Comparison of ENCODE assay signal across 8 cellular contexts in genomic region chr11:134592391-134592990, GRCh38.
DNase-seq lines count a peak whose midpoint lies in the region; ATAC-seq, FAIRE-seq and TF ChIP-seq lines count a peak whose summit lies in the region.

No MANE protein-coding gene starts in this region.

- no peaks in the 10 kb centered on the region for H3K36me3 Mint-ChIP-seq in CD4-positive, alpha-beta T cell (ENCODE audit: low read depth)
- no peaks in the 10 kb centered on the region for H3K36me3 Mint-ChIP-seq in neural crest cell (ENCODE audit: low read depth)

- no peak overlapping the region for H3K27ac ChIP-seq in CD4-positive, alpha-beta T cell (ENCODE audit: low read depth, low read length)
- H3K27ac ChIP-seq in OCI-LY3 (ENCODE audit: low read length) (no peak overlapping the region), K562 (ENCODE audit: extremely low read depth, low read depth, low read length) (no peak overlapping the region), dorsolateral prefrontal cortex (no peak overlapping the region), tibial nerve (no peak overlapping the region)

- no peak overlapping the region for H3K4me3 Mint-ChIP-seq in CD4-positive, alpha-beta T cell
- H3K4me3 Mint-ChIP-seq in neural crest cell: no peak overlapping the region

- H3K4me3 ChIP-seq in OCI-LY3 (ENCODE audit: low read length): no peak overlapping the region
- H3K4me3 ChIP-seq in K562: no peak overlapping the region
- no peak overlapping the region for H3K4me3 ChIP-seq in dorsolateral prefrontal cortex
- H3K4me3 ChIP-seq in tibial nerve: no peak overlapping the region

- H3K9me1 ChIP-seq in K562 (ENCODE audit: control insufficient read depth, insufficient read depth, low read length): no peaks in the 10 kb centered on the region

- peaks cover 14% of the 10 kb centered on the region for H3K4me1 ChIP-seq in OCI-LY3 (ENCODE audit: low read length)
- no peaks in the 10 kb centered on the region for H3K4me1 ChIP-seq in K562 (replicated peaks in 1 of 2; ENCODE audit: control insufficient read depth in 2 of 2, insufficient read depth in 2 of 2, low read length in 2 of 2)
- no peaks in the 10 kb centered on the region for H3K4me1 ChIP-seq in tibial nerve

- POLR2A ChIA-PET in CD4-positive, alpha-beta T cell (lab: Charles Lee): no interaction called here
- POLR2A ChIA-PET in K562 (lab: Yijun Ruan, JAX): no interaction called here

- TF ChIP-seq RAD21 in K562 (CRISPR knock-in tag; conservative IDR thresholded peaks at IDR 0.05 in 1 of 2, IDR thresholded peaks at IDR 0.05 in 1 of 2): peak in 1 of 2 experiments; percentile 58; a peak in 3 of 4 replicates

- H3K79me2 ChIP-seq in OCI-LY3 (ENCODE audit: low read length) (no peaks in the 10 kb centered on the region), K562 (ENCODE audit: control insufficient read depth, insufficient read depth, low read length) (no peaks in the 10 kb centered on the region)

- no peaks in the 10 kb centered on the region for H3K27me3 ChIP-seq in CD4-positive, alpha-beta T cell (ENCODE audit: control insufficient read depth, insufficient read depth, low read length)
- H3K27me3 ChIP-seq in OCI-LY3 (ENCODE audit: low read depth, low read length): peaks cover 33% of the 10 kb centered on the region
- H3K27me3 ChIP-seq in K562 (ENCODE audit: control insufficient read depth in 2 of 2, insufficient read depth in 2 of 2, low read length in 2 of 2): no peaks in the 10 kb centered on the region; a peak in 1 of 5 replicates
- no peaks in the 10 kb centered on the region for H3K27me3 ChIP-seq in dorsolateral prefrontal cortex
- no peaks in the 10 kb centered on the region for H3K27me3 ChIP-seq in tibial nerve

- TF ChIP-seq POLR2A in K562 (conservative IDR thresholded peaks at IDR 0.05) (no peak), tibial nerve (IDR thresholded peaks at IDR 0.05) (no peak)

- H3K4me1 Mint-ChIP-seq in CD4-positive, alpha-beta T cell (ENCODE audit: low read depth): no peaks in the 10 kb centered on the region
- no peaks in the 10 kb centered on the region for H3K4me1 Mint-ChIP-seq in neural crest cell

- H3K9ac ChIP-seq in OCI-LY3 (ENCODE audit: low read length) (no peak overlapping the region), K562 (ENCODE audit: insufficient read depth in 1 of 2, low read depth in 2 of 2, low read length in 2 of 2) (no peak overlapping the region)

- H3K9me3 Mint-ChIP-seq in CD4-positive, alpha-beta T cell: no peaks in the 10 kb centered on the region
- H3K9me3 Mint-ChIP-seq in neural crest cell: no peaks in the 10 kb centered on the region

- no peaks in the 10 kb centered on the region for H4K20me1 ChIP-seq in OCI-LY3 (ENCODE audit: insufficient read depth, low read length)
- H4K20me1 ChIP-seq in K562 (replicated peaks; ENCODE audit: control insufficient read depth, insufficient read depth, low read length): no peaks in the 10 kb centered on the region

- no peak overlapping the region for H3K4me2 ChIP-seq in OCI-LY3 (ENCODE audit: low read length)
- H3K4me2 ChIP-seq in K562 (ENCODE audit: insufficient read depth, low read length): no peak overlapping the region

- no peaks in the 10 kb centered on the region for H3K9me3 ChIP-seq in CD4-positive, alpha-beta T cell (ENCODE audit: control insufficient read depth, low read length)
- H3K9me3 ChIP-seq in OCI-LY3 (ENCODE audit: insufficient read depth, low read length) (peaks cover 4% of the 10 kb centered on the region; the same call in 1 of the 2 replicates), K562 (replicated peaks; ENCODE audit: control insufficient read depth, insufficient read depth, low read depth, low read length) (no peaks in the 10 kb centered on the region), tibial nerve (no peaks in the 10 kb centered on the region)

- BruUV-seq in K562 (replicated peaks; lab: Mats Ljungman, UMichigan): no TSS peak

- peak; percentile 79 for FAIRE-seq in K562 (lab: Jason Lieb, UNC)

- TF ChIP-seq EP300 in K562 (IDR thresholded peaks at IDR 0.05; ENCODE audit: low read length) (no peak), tibial nerve (IDR thresholded peaks at IDR 0.05) (no peak)

- H3K36me3 ChIP-seq in OCI-LY3 (replicated peaks; ENCODE audit: low read depth, low read length) (no peaks in the 10 kb centered on the region), K562 (ENCODE audit: control insufficient read depth, insufficient read depth, low read length) (no peaks in the 10 kb centered on the region), tibial nerve (no peaks in the 10 kb centered on the region)

- no peak for ATAC-seq in CD4-positive, alpha-beta T cell (ENCODE audit: poor library complexity)
- peak; percentile 58 for ATAC-seq in GM21528 (IDR thresholded peaks at IDR 0.05; ENCODE audit: low FRiP score, unreplicated experiment)
- peak; percentile 90 for ATAC-seq in K562

- H3K27ac Mint-ChIP-seq in CD4-positive, alpha-beta T cell: no peak overlapping the region
- no peak overlapping the region for H3K27ac Mint-ChIP-seq in neural crest cell (ENCODE audit: unreplicated experiment)

- no peak overlapping the region for H2AFZ ChIP-seq in OCI-LY3 (ENCODE audit: low read depth, low read length)
- no peak overlapping the region for H2AFZ ChIP-seq in K562 (ENCODE audit: low read depth, low read length)

- H3K27me3 Mint-ChIP-seq in CD4-positive, alpha-beta T cell: peaks cover 39% of the 10 kb centered on the region
- H3K27me3 Mint-ChIP-seq in neural crest cell (ENCODE audit: low read depth): peaks cover 21% of the 10 kb centered on the region

- DNase-seq in CD4-positive, alpha-beta T cell: peak in 6 of 10 experiments; percentile 4 to 23 (median 12)
- DNase-seq in K562 (ENCODE audit: extremely low read depth in 1 of 4, low spot score in 3 of 4): peak; percentile 38 to 62 (median 42)
- DNase-seq in neural crest cell (ENCODE audit: low read depth, low spot score): peak; percentile 71
- no peak for DNase-seq in dorsolateral prefrontal cortex
- DNase-seq in tibial nerve (ENCODE audit: low spot score in 2 of 2): no peak
- no peak for DNase-seq in NCI-H510A (lab: John Stamatoyannopoulos, UW)

- CTCF ChIA-PET in CD4-positive, alpha-beta T cell (lab: Charles Lee): no interaction called here
- CTCF ChIA-PET in K562 (lab: Yijun Ruan, JAX; ENCODE audit: low intra/inter-chr PET ratio): no interaction called here

- in situ Hi-C loops in K562 (cut with MboI): no loop called here

- peak; percentile 51 for TF ChIP-seq CTCF in CD4-positive, alpha-beta T cell (IDR thresholded peaks at IDR 0.05)
- peak; percentile 79 for TF ChIP-seq CTCF in OCI-LY3 (IDR thresholded peaks at IDR 0.05; ENCODE audit: low read depth, low read length)
- peak; percentile 58 to 68 (median 65) for TF ChIP-seq CTCF in K562 (IDR thresholded peaks at IDR 0.05 in 2 of 3, conservative IDR thresholded peaks at IDR 0.05 in 1 of 3; ENCODE audit: insufficient read depth in 2 of 3, low read depth in 1 of 3, low read length in 3 of 3)
- peak; percentile 74 for TF ChIP-seq CTCF in neural crest cell (conservative IDR thresholded peaks at IDR 0.05)
- TF ChIP-seq CTCF in dorsolateral prefrontal cortex (IDR thresholded peaks at IDR 0.05 in 54 of 56, conservative IDR thresholded peaks at IDR 0.05 in 2 of 56; ENCODE audit: low read depth in 1 of 56, partially characterized antibody in 56 of 56): peak in 7 of 56 donors; percentile 10 to 34 (median 15)
- TF ChIP-seq CTCF in tibial nerve (IDR thresholded peaks at IDR 0.05): no peak

- intact Hi-C loops in CD4-positive, alpha-beta T cell (cut with DNase I, micrococcal nuclease): no loop called here
- intact Hi-C loops in K562 (cut with micrococcal nuclease): loop anchor here (5.0 kb wide), 1 partner anchor 135 kb away; no protein-coding TSS in a partner anchor
- intact Hi-C loops in dorsolateral prefrontal cortex (cut with DNase I): no loop called here

TF ChIP-seq in K562, 482 proteins besides CTCF, POLR2A, EP300 and RAD21:
- no peak for TF ChIP-seq ETV5 (CRISPR knock-in tag; IDR thresholded peaks at IDR 0.05; ENCODE audit: low read depth)
- no peak for TF ChIP-seq ZBTB34 (CRISPR knock-in tag; IDR thresholded peaks at IDR 0.05)
- TF ChIP-seq ZFP1 (CRISPR knock-in tag; IDR thresholded peaks at IDR 0.05): no peak
- TF ChIP-seq CTCFL (IDR thresholded peaks at IDR 0.05; ENCODE audit: borderline replicate concordance, insufficient read depth, low read depth, low read length, poor library complexity, severe bottlenecking): peak; percentile 54
- TF ChIP-seq SMC3 (conservative IDR thresholded peaks at IDR 0.05; ENCODE audit: insufficient read depth, low read depth, low read length): peak; percentile 39; the same call in 1 of the 2 replicates
- no peak for TF ChIP-seq MXI1 (IDR thresholded peaks at IDR 0.05; ENCODE audit: low read depth, low read length)

Comparison
In these comparisons a context has a peak if more than half of its experiments do, and no peak if none do; other contexts are left out.
1. DNase-seq: peak in CD4-positive, alpha-beta T cell (6 of 10), K562 (4 of 4) and neural crest cell (single experiment); none in dorsolateral prefrontal cortex (0 of 10), tibial nerve (0 of 2) and NCI-H510A (single experiment).
2. CTCF ChIP-seq: peak in CD4-positive, alpha-beta T cell (single experiment), OCI-LY3 (single experiment), K562 (3 of 3) and neural crest cell (single experiment); none in tibial nerve (0 of 5).